Comparison of ENCODE assay signal across 8 cellular contexts in genomic region chrX:121308276-121308805, GRCh38.
DNase-seq lines count a peak whose midpoint lies in the region; ATAC-seq and TF ChIP-seq lines count a peak whose summit lies in the region.

No MANE protein-coding gene starts in this region.

- peak; percentile 13 for DNase-seq in NCI-H2029 (lab: John Stamatoyannopoulos, UW)
- DNase-seq in NCI-H2029 treated with DMSO at 0.1 percent for 48 hours (lab: John Stamatoyannopoulos, UW), result no peak
- peak; percentile 23 for DNase-seq in KBM-7
- peak; percentile 8 for DNase-seq in WERI-Rb-1
- DNase-seq in epithelial cell of proximal tubule (ENCODE audit: low read depth), result peak; percentile 61
- DNase-seq in renal cortical epithelial cell (ENCODE audit: low read depth), result peak; percentile 80
- DNase-seq in NCI-H2171 treated with DMSO at 0.1 percent for 48 hours (lab: John Stamatoyannopoulos, UW), result no peak

- no peaks in the 10 kb centered on the region for H3K9me3 ChIP-seq in WERI-Rb-1 (ENCODE audit: severe bottlenecking)

- peak; percentile 65 for ATAC-seq in GM21786 (IDR thresholded peaks at IDR 0.05; ENCODE audit: unreplicated experiment)

- H3K36me3 ChIP-seq in WERI-Rb-1, result no peaks in the 10 kb centered on the region

- no peak overlapping the region for H3K27ac ChIP-seq in WERI-Rb-1

- in situ Hi-C loops in KBM-7 (cut with MboI; ENCODE audit: low pct_unique_long_range_greater_than_20kb, low sequenced_read_pairs), result no loop called here

- TF ChIP-seq CTCF in WERI-Rb-1 (IDR thresholded peaks at IDR 0.05; ENCODE audit: low read depth, low read length), result peak; percentile 52
- TF ChIP-seq CTCF in epithelial cell of proximal tubule (conservative IDR thresholded peaks at IDR 0.05; ENCODE audit: low read depth, low read length), result peak; percentile 56

- peaks cover 5% of the 10 kb centered on the region for H3K27me3 ChIP-seq in WERI-Rb-1 (ENCODE audit: insufficient read depth, low read depth, severe bottlenecking)

- no peak overlapping the region for H3K4me3 ChIP-seq in WERI-Rb-1 (ENCODE audit: low read depth, low read length)
- no peak overlapping the region for H3K4me3 ChIP-seq in epithelial cell of proximal tubule (ENCODE audit: low read depth, low read length)

Comparison
In these comparisons a context has a peak if more than half of its experiments do, and no peak if none do; other contexts are left out.
1. DNase-seq: peak in NCI-H2029 (single experiment), KBM-7 (single experiment), WERI-Rb-1 (single experiment), epithelial cell of proximal tubule (single experiment) and renal cortical epithelial cell (single experiment); none in NCI-H2029 treated with DMSO at 0.1 percent for 48 hours (single experiment) and NCI-H2171 treated with DMSO at 0.1 percent for 48 hours (single experiment).